In genomic region chr1:160837558-160838205, GRCh38 we compare ENCODE assay signal across 8 cellular contexts. TPM values are rescaled to one million over a fixed set of nuclear protein-coding genes. Genes with fewer than 3 reads are reported as not detected.
A peak's percentile ranks its signal among the peaks of the same experiment; 100 is the strongest.
DNase-seq lines count a peak whose midpoint lies in the region; ATAC-seq, FAIRE-seq and TF ChIP-seq lines count a peak whose summit lies in the region.

No MANE protein-coding gene starts in this region.

- H3K4me1 Mint-ChIP-seq in CD14-positive monocyte: peaks cover 39% of the 10 kb centered on the region

- intact Hi-C loops in CD14-positive monocyte (cut with micrococcal nuclease) (loop anchor here in 1 of 2 donors (5.0 to 10.0 kb wide), 2 partner anchors 113 to 115 kb away; partner anchors contain the start of gene ITLN2), K562 (cut with micrococcal nuclease) (loop anchor here (5.0 to 10.0 kb wide), 2 partner anchors 260 to 337 kb away; partner anchors contain the start of genes B4GALT3 and KLHDC9)

- no peaks in the 10 kb centered on the region for H3K36me3 ChIP-seq in K562 (ENCODE audit: control insufficient read depth, insufficient read depth, low read length)

- peak overlapping the region in 4 of 7 donors; percentile 18 to 84 (median 68) for H3K27ac Mint-ChIP-seq in CD14-positive monocyte

- H3K9me3 Mint-ChIP-seq in CD14-positive monocyte: peaks cover 0 to 1% (median 0%) of the 10 kb centered on the region in 7 donors

- CTCF ChIA-PET in K562 (lab: Yijun Ruan, JAX; ENCODE audit: low intra/inter-chr PET ratio): no interaction called here

- H3K4me3 Mint-ChIP-seq in CD14-positive monocyte: no peak overlapping the region

- in situ Hi-C loops in K562 (cut with MboI): loop anchor here (5.0 to 25.0 kb wide), 2 partner anchors 115 to 250 kb away; partner anchors contain the start of genes ITLN2, KLHDC9 and NECTIN4

- BruUV-seq in K562 (replicated peaks; lab: Mats Ljungman, UMichigan): no TSS peak

- H3K9ac ChIP-seq in K562 (ENCODE audit: insufficient read depth in 1 of 2, low read depth in 2 of 2, low read length in 2 of 2): no peak overlapping the region

- no peaks in the 10 kb centered on the region for H4K20me1 ChIP-seq in K562 (replicated peaks; ENCODE audit: control insufficient read depth, insufficient read depth, low read length)

- no peak overlapping the region for H2AFZ ChIP-seq in K562 (ENCODE audit: low read depth, low read length)

- no peak for TF ChIP-seq EP300 in K562 (IDR thresholded peaks at IDR 0.05; ENCODE audit: low read length)

- no peak overlapping the region for H3K4me2 ChIP-seq in K562 (ENCODE audit: insufficient read depth, low read length)

- no peaks in the 10 kb centered on the region for H3K9me3 ChIP-seq in K562 (replicated peaks; ENCODE audit: control insufficient read depth, insufficient read depth, low read depth, low read length)

- H3K27ac ChIP-seq in K562 (ENCODE audit: extremely low read depth, low read depth, low read length): no peak overlapping the region

- TF ChIP-seq CTCF in CD14-positive monocyte (IDR thresholded peaks at IDR 0.05) (peak; percentile 27), K562 (IDR thresholded peaks at IDR 0.05 in 2 of 3, conservative IDR thresholded peaks at IDR 0.05 in 1 of 3; ENCODE audit: insufficient read depth in 2 of 3, low read depth in 1 of 3, low read length in 3 of 3) (peak; percentile 22 to 34 (median 27); a peak in 3 of 6 replicates), retinal pigment epithelial cell (conservative IDR thresholded peaks at IDR 0.05; ENCODE audit: low read depth, low read length) (no peak)

- POLR2A ChIA-PET in K562 (lab: Yijun Ruan, JAX): interaction anchor here (1.0 to 1.2 kb wide), 2 partner anchors 10 to 39 kb away, joined by 3 to 6 read pairs; no protein-coding TSS in a partner anchor

- peak; percentile 98 for FAIRE-seq in GM19239 (lab: Jason Lieb, UNC)
- no peak for FAIRE-seq in K562 (lab: Jason Lieb, UNC)

- DNase-seq in CD14-positive monocyte (ENCODE audit: low spot score) (peak; percentile 49), GM19239 (ENCODE audit: insufficient read length, low spot score) (peak; percentile 50), T-helper 9 cell (peak; percentile 64), K562 (ENCODE audit: extremely low read depth in 1 of 4, low spot score in 3 of 4) (peak in 2 of 4 experiments; percentile 13 to 24), retinal pigment epithelial cell (ENCODE audit: low read depth) (peak; percentile 19), T1000 (lab: John Stamatoyannopoulos, UW) (no peak), NCI-H1694 treated with DMSO at 0.1 percent for 48 hours (lab: John Stamatoyannopoulos, UW) (no peak)

- peaks cover 2 to 25% of the 10 kb centered on the region in 2 experiments; a peak in 2 of 5 replicates for H3K27me3 ChIP-seq in K562 (ENCODE audit: control insufficient read depth in 2 of 2, insufficient read depth in 2 of 2, low read length in 2 of 2)

- peaks cover 79 to 92% of the 10 kb centered on the region in 2 donors for H3K36me3 Mint-ChIP-seq in CD14-positive monocyte

- H3K27me3 Mint-ChIP-seq in CD14-positive monocyte (ENCODE audit: low read depth in 3 of 3): peaks cover 0 to 4% (median 0%) of the 10 kb centered on the region in 3 donors

- ATAC-seq in HG03342 (IDR thresholded peaks at IDR 0.05; ENCODE audit: unreplicated experiment) (peak; percentile 64), K562 (peak; percentile 88)

- no peaks in the 10 kb centered on the region for H3K9me1 ChIP-seq in K562 (ENCODE audit: control insufficient read depth, insufficient read depth, low read length)

- H3K4me3 ChIP-seq in K562: no peak overlapping the region
- H3K4me3 ChIP-seq in retinal pigment epithelial cell (ENCODE audit: low read length): no peak overlapping the region

- no peak for TF ChIP-seq POLR2A in K562 (conservative IDR thresholded peaks at IDR 0.05)

- no peaks in the 10 kb centered on the region for H3K79me2 ChIP-seq in K562 (ENCODE audit: control insufficient read depth, insufficient read depth, low read length)

- H3K4me1 ChIP-seq in K562 (replicated peaks in 1 of 2; ENCODE audit: control insufficient read depth in 2 of 2, insufficient read depth in 2 of 2, low read length in 2 of 2): 0 out of 5 replicates have a peak, but pooled peaks cover 0 to 3% of the 10 kb centered on the region in 2 experiments

- TF ChIP-seq RAD21 in K562 (CRISPR knock-in tag; conservative IDR thresholded peaks at IDR 0.05 in 1 of 2, IDR thresholded peaks at IDR 0.05 in 1 of 2): peak in 1 of 2 experiments; percentile 38; a peak in 2 of 4 replicates

- 10% methylated on average over 9 of the region's 9 CpGs for WGBS in K562 (ENCODE audit: insufficient coverage, low coverage, missing lambda C conversion rate)

TF ChIP-seq in K562, 482 proteins besides CTCF, POLR2A, EP300 and RAD21 (continues in another document):
- TF ChIP-seq MYC (IDR thresholded peaks at IDR 0.05; ENCODE audit: low read depth, low read length): 0 out of 2 replicates have a peak, but pooled peaks have one; percentile 36
- TF ChIP-seq MYC (CRISPR knock-in tag; IDR thresholded peaks at IDR 0.05; ENCODE audit: borderline replicate concordance, low read depth): no peak
- TF ChIP-seq GABPB1 (CRISPR knock-in tag; IDR thresholded peaks at IDR 0.05): peak; percentile 41; the same call in 1 of the 2 replicates
- TF ChIP-seq SMC3 (conservative IDR thresholded peaks at IDR 0.05; ENCODE audit: insufficient read depth, low read depth, low read length): 0 out of 2 replicates have a peak, but pooled peaks have one; percentile 18
- no peak for TF ChIP-seq KDM5B (IDR thresholded peaks at IDR 0.05; ENCODE audit: insufficient replicate concordance, low read depth, low read length)

RNA-seq across cellular contexts. Expression of gene CD244, which starts 25.0 kb away (rescaled TPM):
- polyA plus RNA-seq in CD14-positive monocyte: 100 to 1,000 TPM; 106 to 116 TPM
- not detected in 2 replicates for total RNA-seq in K562 (2011; cell fraction: chromatin; rRNA removed; ENCODE audit: low replicate concordance)
- total RNA-seq in K562 (2011; cell fraction: nucleolus; rRNA removed): not detected in 2 replicates
- not detected in 2 replicates for total RNA-seq in K562 (2011; cell fraction: nucleoplasm; rRNA removed)
- total RNA-seq in K562 (2014; rRNA removed): not detected in 2 replicates
- not detected in 2 replicates for total RNA-seq in K562 (2014; rRNA removed; fragmentation: Illumina TruSeq; extraction: Trizol)
- not detected in 2 replicates for total RNA-seq in K562 (2015; rRNA removed; fragmentation: Illumina TruSeq; extraction: Trizol)
- total RNA-seq in K562 (2021): not detected in 2 replicates
- not detected in 2 replicates for polyA plus RNA-seq in K562 (2011; rRNA removed)
- not detected in 2 replicates for polyA plus RNA-seq in K562 (2011; cell fraction: cytosol; rRNA removed)
- polyA plus RNA-seq in K562 (2011; cell fraction: nucleus; rRNA removed): not detected in 2 replicates
- 0.06 TPM in 1 of 2 replicates, not detected in the other for polyA plus RNA-seq in K562 (2012)
- polyA plus RNA-seq in K562 (2014; fragmentation: Illumina TruSeq; extraction: Trizol): not detected in 2 replicates
- polyA plus RNA-seq in K562 (2014; fragmentation: Nextera tagmentation; extraction: Ambion mirVana): not detected
- not detected in 2 replicates for polyA plus RNA-seq in K562 (2014; rRNA removed)
- polyA minus RNA-seq in K562 (2011; rRNA and poly(A)+ RNA removed): not detected in 2 replicates
- polyA minus RNA-seq in K562 (2011; cell fraction: cytosol; rRNA and poly(A)+ RNA removed): not detected in 2 replicates
- not detected in 2 replicates for polyA minus RNA-seq in K562 (2011; cell fraction: nucleus; rRNA and poly(A)+ RNA removed)

RNA-seq across cellular contexts. Expression of gene LY9, which starts 41.7 kb away (rescaled TPM):
- 1 to 10 TPM; 1.4 to 2.7 TPM for polyA plus RNA-seq in CD14-positive monocyte
- total RNA-seq in K562 (2011; cell fraction: chromatin; rRNA removed; ENCODE audit: low replicate concordance): not detected in 2 replicates
- not detected in 2 replicates for total RNA-seq in K562 (2011; cell fraction: nucleolus; rRNA removed)
- not detected in 2 replicates for total RNA-seq in K562 (2011; cell fraction: nucleoplasm; rRNA removed)
- total RNA-seq in K562 (2014; rRNA removed): not detected in 2 replicates
- not detected in 2 replicates for total RNA-seq in K562 (2014; rRNA removed; fragmentation: Illumina TruSeq; extraction: Trizol)
- not detected in 2 replicates for total RNA-seq in K562 (2015; rRNA removed; fragmentation: Illumina TruSeq; extraction: Trizol)
- not detected in 2 replicates for total RNA-seq in K562 (2021)
- polyA plus RNA-seq in K562 (2011; rRNA removed): not detected in 2 replicates
- not detected in 2 replicates for polyA plus RNA-seq in K562 (2011; cell fraction: cytosol; rRNA removed)
- polyA plus RNA-seq in K562 (2011; cell fraction: nucleus; rRNA removed): not detected in 2 replicates
- polyA plus RNA-seq in K562 (2012): not detected in 2 replicates
- polyA plus RNA-seq in K562 (2014; fragmentation: Illumina TruSeq; extraction: Trizol): not detected in 2 replicates
- not detected for polyA plus RNA-seq in K562 (2014; fragmentation: Nextera tagmentation; extraction: Ambion mirVana)
- not detected in 2 replicates for polyA plus RNA-seq in K562 (2014; rRNA removed)
- polyA minus RNA-seq in K562 (2011; rRNA and poly(A)+ RNA removed): not detected in 2 replicates
- not detected in 2 replicates for polyA minus RNA-seq in K562 (2011; cell fraction: cytosol; rRNA and poly(A)+ RNA removed)
- not detected in 2 replicates for polyA minus RNA-seq in K562 (2011; cell fraction: nucleus; rRNA and poly(A)+ RNA removed)

RNA-seq across cellular contexts. Expression of gene ITLN1, which starts 47.3 kb away (rescaled TPM):
- 1 to 10 TPM; 1.3 to 1.6 TPM for polyA plus RNA-seq in CD14-positive monocyte
- total RNA-seq in K562 (2011; cell fraction: chromatin; rRNA removed; ENCODE audit: low replicate concordance): not detected in 2 replicates
- total RNA-seq in K562 (2011; cell fraction: nucleolus; rRNA removed): not detected in 2 replicates
- not detected in 2 replicates for total RNA-seq in K562 (2011; cell fraction: nucleoplasm; rRNA removed)
- not detected in 2 replicates for total RNA-seq in K562 (2014; rRNA removed)
- not detected in 2 replicates for total RNA-seq in K562 (2014; rRNA removed; fragmentation: Illumina TruSeq; extraction: Trizol)
- not detected in 2 replicates for total RNA-seq in K562 (2015; rRNA removed; fragmentation: Illumina TruSeq; extraction: Trizol)
- total RNA-seq in K562 (2021): not detected in 2 replicates
- polyA plus RNA-seq in K562 (2011; rRNA removed): not detected in 2 replicates
- not detected in 2 replicates for polyA plus RNA-seq in K562 (2011; cell fraction: cytosol; rRNA removed)
- polyA plus RNA-seq in K562 (2011; cell fraction: nucleus; rRNA removed): not detected in 2 replicates
- polyA plus RNA-seq in K562 (2012): not detected in 2 replicates
- polyA plus RNA-seq in K562 (2014; fragmentation: Illumina TruSeq; extraction: Trizol): not detected in 2 replicates
- not detected for polyA plus RNA-seq in K562 (2014; fragmentation: Nextera tagmentation; extraction: Ambion mirVana)
- polyA plus RNA-seq in K562 (2014; rRNA removed): not detected in 2 replicates
- polyA minus RNA-seq in K562 (2011; rRNA and poly(A)+ RNA removed): not detected in 2 replicates
- not detected in 2 replicates for polyA minus RNA-seq in K562 (2011; cell fraction: cytosol; rRNA and poly(A)+ RNA removed)
- not detected in 2 replicates for polyA minus RNA-seq in K562 (2011; cell fraction: nucleus; rRNA and poly(A)+ RNA removed)

Comparison
In these comparisons a context has a peak if more than half of its experiments do, and no peak if none do; other contexts are left out.
1. DNase-seq: peak in CD14-positive monocyte (single experiment), GM19239 (single experiment), T-helper 9 cell (single experiment) and retinal pigment epithelial cell (single experiment); none in T1000 (single experiment) and NCI-H1694 treated with DMSO at 0.1 percent for 48 hours (single experiment).
2. RNA of gene CD244, which starts 25.0 kb away (polyA plus RNA-seq): 106 to 116 TPM in CD14-positive monocyte; 0.06 TPM in K562; every median in the first group is over 100 times any median in the second.